Comparison of ENCODE assay signal across 20 cellular contexts in the genomic region with DNA sequence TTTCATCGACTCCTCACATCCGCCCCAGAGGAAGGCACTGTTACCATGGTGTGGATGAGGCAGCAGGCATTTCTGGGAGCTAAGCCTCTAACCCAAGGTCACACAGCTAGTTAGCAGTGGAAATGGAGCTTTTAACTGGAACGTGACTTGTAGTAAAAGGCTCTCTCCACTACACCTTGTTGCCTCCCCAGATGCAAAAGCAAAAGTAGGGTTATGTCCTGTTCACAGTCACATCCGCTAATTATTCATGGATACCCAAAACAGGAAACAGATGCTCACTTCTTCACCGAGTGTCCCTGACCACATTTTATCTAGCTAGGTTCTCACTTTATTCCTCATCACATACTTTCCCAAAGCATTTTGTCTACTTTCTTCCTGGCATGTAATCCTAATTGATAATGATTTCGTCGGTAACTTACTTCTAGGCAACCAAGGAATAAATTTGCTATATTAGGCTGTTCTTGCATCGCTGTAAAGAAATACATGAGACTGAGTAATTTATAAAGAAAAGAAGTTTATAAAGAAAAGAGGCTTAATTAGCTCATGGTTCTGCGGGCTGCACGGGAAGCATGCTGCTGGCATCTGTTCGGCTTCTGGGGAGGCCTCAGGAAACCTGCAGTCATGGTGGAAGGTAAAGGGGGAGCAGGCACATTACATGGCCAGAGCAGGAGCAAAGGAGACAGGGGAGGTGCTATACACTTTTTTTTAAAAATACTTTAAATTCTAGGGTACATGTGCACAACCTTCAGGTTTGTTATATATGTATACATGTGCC.
"Had no signal": no experiment of that assay in that cellular context is flagged by ENCODE, and none has a peak within 500 bp of the region (broad histone marks: within the 10 kb centered on the region; RNA-seq: fewer than 3 reads in every experiment).

No MANE protein-coding gene starts in this region.

- H3K4me3 ChIP-seq: adrenal gland, esophagus muscularis mucosa, hepatocyte, right lobe of liver, stomach, testis had no signal

- H3K4me1 ChIP-seq: adrenal gland, esophagus muscularis mucosa, parathyroid adenoma, right lobe of liver, stomach, testis had no signal

- H3K27ac ChIP-seq: adrenal gland, esophagus muscularis mucosa, hepatocyte, neutrophil, parathyroid adenoma, right lobe of liver, stomach, testis, WERI-Rb-1 had no signal

- H3K9ac ChIP-seq: parathyroid adenoma had no signal

- H3K9me3 ChIP-seq: adrenal gland, esophagus muscularis mucosa, neutrophil, right lobe of liver, testis had no signal

- DNase-seq: activated CD4-positive, alpha-beta T cell treated with anti-CD3 and anti-CD28 coated beads for 1 hour; activated CD8-positive, alpha-beta memory T cell treated with anti-CD3 and anti-CD28 coated beads for 24 hours; activated gamma-delta T cell; activated T-cell treated with anti-CD3 and anti-CD28 coated beads, Interleukin-2, amount 50 U/mL, for 72 hours; adrenal gland; cerebellar nuclear complex; cortex of kidney; effector CD8-positive, alpha-beta T cell; foreskin fibroblast; right lobe of liver; small intestine; stimulated activated CD4-positive, alpha-beta T cell treated with anti-CD3 and anti-CD28 coated beads, Interleukin-15, amount 100 ng/mL, for 24 hours; stimulated activated CD4-positive, alpha-beta T cell treated with anti-CD3 and anti-CD28 coated beads, Interleukin-2, amount 100 ng/mL, for 48 hours; stomach; testis; WERI-Rb-1 had no signal

- H3K36me3 ChIP-seq: adrenal gland, esophagus muscularis mucosa, neutrophil, right lobe of liver, stomach, WERI-Rb-1 had no signal

- H3K27me3 ChIP-seq: adrenal gland, esophagus muscularis mucosa, hepatocyte, neutrophil, right lobe of liver, stomach, testis had no signal
